1 cellular context compared by ENCODE assay signal in genomic region chr20:37915434-37915787, GRCh38.
TF ChIP-seq lines count a peak whose summit lies in the region.

No MANE protein-coding gene starts in this region.

TF ChIP-seq in GM23338, 12 proteins besides CTCF, POLR2A, EP300 and RAD21:
- TF ChIP-seq, protein P1, sequence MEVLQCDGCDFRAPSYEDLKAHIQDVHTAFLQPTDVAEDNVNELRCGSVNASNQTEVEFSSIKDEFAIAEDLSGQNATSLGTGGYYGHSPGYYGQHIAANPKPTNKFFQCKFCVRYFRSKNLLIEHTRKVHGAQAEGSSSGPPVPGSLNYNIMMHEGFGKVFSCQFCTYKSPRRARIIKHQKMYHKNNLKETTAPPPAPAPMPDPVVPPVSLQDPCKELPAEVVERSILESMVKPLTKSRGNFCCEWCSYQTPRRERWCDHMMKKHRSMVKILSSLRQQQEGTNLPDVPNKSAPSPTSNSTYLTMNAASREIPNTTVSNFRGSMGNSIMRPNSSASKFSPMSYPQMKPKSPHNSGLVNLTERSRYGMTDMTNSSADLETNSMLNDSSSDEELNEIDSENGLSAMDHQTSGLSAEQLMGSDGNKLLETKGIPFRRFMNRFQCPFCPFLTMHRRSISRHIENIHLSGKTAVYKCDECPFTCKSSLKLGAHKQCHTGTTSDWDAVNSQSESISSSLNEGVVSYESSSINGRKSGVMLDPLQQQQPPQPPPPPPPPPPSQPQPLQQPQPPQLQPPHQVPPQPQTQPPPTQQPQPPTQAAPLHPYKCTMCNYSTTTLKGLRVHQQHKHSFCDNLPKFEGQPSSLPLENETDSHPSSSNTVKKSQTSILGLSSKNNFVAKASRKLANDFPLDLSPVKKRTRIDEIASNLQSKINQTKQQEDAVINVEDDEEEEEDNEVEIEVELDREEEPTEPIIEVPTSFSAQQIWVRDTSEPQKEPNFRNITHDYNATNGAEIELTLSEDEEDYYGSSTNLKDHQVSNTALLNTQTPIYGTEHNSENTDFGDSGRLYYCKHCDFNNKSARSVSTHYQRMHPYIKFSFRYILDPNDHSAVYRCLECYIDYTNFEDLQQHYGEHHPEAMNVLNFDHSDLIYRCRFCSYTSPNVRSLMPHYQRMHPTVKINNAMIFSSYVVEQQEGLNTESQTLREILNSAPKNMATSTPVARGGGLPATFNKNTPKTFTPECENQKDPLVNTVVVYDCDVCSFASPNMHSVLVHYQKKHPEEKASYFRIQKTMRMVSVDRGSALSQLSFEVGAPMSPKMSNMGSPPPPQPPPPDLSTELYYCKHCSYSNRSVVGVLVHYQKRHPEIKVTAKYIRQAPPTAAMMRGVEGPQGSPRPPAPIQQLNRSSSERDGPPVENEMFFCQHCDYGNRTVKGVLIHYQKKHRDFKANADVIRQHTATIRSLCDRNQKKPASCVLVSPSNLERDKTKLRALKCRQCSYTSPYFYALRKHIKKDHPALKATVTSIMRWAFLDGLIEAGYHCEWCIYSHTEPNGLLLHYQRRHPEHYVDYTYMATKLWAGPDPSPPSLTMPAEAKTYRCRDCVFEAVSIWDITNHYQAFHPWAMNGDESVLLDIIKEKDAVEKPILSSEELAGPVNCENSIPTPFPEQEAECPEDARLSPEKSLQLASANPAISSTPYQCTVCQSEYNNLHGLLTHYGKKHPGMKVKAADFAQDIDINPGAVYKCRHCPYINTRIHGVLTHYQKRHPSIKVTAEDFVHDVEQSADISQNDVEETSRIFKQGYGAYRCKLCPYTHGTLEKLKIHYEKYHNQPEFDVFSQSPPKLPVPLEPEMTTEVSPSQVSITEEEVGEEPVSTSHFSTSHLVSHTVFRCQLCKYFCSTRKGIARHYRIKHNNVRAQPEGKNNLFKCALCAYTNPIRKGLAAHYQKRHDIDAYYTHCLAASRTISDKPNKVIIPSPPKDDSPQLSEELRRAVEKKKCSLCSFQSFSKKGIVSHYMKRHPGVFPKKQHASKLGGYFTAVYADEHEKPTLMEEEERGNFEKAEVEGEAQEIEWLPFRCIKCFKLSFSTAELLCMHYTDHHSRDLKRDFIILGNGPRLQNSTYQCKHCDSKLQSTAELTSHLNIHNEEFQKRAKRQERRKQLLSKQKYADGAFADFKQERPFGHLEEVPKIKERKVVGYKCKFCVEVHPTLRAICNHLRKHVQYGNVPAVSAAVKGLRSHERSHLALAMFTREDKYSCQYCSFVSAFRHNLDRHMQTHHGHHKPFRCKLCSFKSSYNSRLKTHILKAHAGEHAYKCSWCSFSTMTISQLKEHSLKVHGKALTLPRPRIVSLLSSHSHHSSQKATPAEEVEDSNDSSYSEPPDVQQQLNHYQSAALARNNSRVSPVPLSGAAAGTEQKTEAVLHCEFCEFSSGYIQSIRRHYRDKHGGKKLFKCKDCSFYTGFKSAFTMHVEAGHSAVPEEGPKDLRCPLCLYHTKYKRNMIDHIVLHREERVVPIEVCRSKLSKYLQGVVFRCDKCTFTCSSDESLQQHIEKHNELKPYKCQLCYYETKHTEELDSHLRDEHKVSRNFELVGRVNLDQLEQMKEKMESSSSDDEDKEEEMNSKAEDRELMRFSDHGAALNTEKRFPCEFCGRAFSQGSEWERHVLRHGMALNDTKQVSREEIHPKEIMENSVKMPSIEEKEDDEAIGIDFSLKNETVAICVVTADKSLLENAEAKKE (CRISPR knock-in tag; IDR thresholded peaks at IDR 0.05), result no peak
- TF ChIP-seq STAT1 (IDR thresholded peaks at IDR 0.05; ENCODE audit: unreplicated experiment) (no peak), EZH2phosphoT487 (IDR thresholded peaks at IDR 0.05; ENCODE audit: unreplicated experiment) (no peak), NANOG (IDR thresholded peaks at IDR 0.05; ENCODE audit: borderline replicate concordance) (no peak), POLR2AphosphoS5 (IDR thresholded peaks at IDR 0.05; ENCODE audit: low read depth) (no peak), CREB1 (CRISPR knock-in tag; IDR thresholded peaks at IDR 0.05; ENCODE audit: low read depth) (no peak), ZNF114 (CRISPR knock-in tag; IDR thresholded peaks at IDR 0.05) (no peak), REST (IDR thresholded peaks at IDR 0.05; ENCODE audit: unreplicated experiment) (no peak), ZNF331 (CRISPR knock-in tag; IDR thresholded peaks at IDR 0.05; ENCODE audit: low read depth) (no peak), JUNB (IDR thresholded peaks at IDR 0.05; ENCODE audit: unreplicated experiment) (no peak), EZH2 (IDR thresholded peaks at IDR 0.05; ENCODE audit: low read depth, unreplicated experiment) (no peak)
- TF ChIP-seq, protein P2, sequence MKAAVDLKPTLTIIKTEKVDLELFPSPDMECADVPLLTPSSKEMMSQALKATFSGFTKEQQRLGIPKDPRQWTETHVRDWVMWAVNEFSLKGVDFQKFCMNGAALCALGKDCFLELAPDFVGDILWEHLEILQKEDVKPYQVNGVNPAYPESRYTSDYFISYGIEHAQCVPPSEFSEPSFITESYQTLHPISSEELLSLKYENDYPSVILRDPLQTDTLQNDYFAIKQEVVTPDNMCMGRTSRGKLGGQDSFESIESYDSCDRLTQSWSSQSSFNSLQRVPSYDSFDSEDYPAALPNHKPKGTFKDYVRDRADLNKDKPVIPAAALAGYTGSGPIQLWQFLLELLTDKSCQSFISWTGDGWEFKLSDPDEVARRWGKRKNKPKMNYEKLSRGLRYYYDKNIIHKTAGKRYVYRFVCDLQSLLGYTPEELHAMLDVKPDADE (IDR thresholded peaks at IDR 0.05), result no peak
